19 cellular contexts compared by ENCODE assay signal in the genomic region with DNA sequence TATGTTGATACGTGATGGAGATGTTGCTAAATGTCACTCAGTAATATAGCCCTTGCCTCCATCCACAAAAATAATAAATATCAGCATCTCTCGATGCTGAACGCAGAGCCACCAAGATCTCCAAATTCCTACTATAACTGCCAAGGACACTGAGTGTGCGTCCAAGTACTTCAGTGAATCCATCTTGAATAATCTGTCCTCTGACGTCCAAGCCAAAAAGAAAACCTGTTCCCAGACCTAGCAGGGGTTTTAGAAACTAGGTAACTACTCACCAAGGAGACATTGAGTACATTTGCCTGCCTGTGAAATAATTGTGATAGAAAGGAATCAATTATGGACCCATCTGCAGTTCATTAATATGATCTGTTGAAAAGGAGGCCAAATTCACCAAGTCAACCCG.
DNase-seq lines count a peak whose midpoint lies in the region; FAIRE-seq and TF ChIP-seq lines count a peak whose summit lies in the region.
"Had no signal": no experiment of that assay in that cellular context is flagged by ENCODE, and none has a peak within 500 bp of the region (broad histone marks: within the 10 kb centered on the region; RNA-seq: fewer than 3 reads in every experiment).

No MANE protein-coding gene starts in this region.

- H3K4me3 ChIP-seq in suprapubic skin (no peak overlapping the region), hepatocyte (no peak overlapping the region)
- H3K4me3 ChIP-seq: MG63 had no signal

- H3K79me2 ChIP-seq in hepatocyte, result no peaks in the 10 kb centered on the region

- no peaks in the 10 kb centered on the region for H3K9me3 Mint-ChIP-seq in activated CD4-positive, alpha-beta memory T cell treated with anti-CD3 and anti-CD28 coated beads for 36 hours
- H3K9me3 Mint-ChIP-seq in activated CD4-positive, alpha-beta memory T cell treated with anti-CD3 and anti-CD28 coated beads, Interleukin-2, amount 10 ng/mL, durations not matched to agents 7 days and 5 days, result no peaks in the 10 kb centered on the region

- H2AFZ ChIP-seq in hepatocyte, result no peak overlapping the region

- TF ChIP-seq EP300 in suprapubic skin (IDR thresholded peaks at IDR 0.05), result no peak

- H3K27me3 Mint-ChIP-seq in activated CD4-positive, alpha-beta memory T cell treated with anti-CD3 and anti-CD28 coated beads for 36 hours, result no peaks in the 10 kb centered on the region
- H3K27me3 Mint-ChIP-seq in activated CD4-positive, alpha-beta memory T cell treated with anti-CD3 and anti-CD28 coated beads, Interleukin-2, amount 10 ng/mL, durations not matched to agents 7 days and 5 days, result peaks cover 1% of the 10 kb centered on the region

- TF ChIP-seq CTCF in suprapubic skin (IDR thresholded peaks at IDR 0.05), result no peak
- no peak for TF ChIP-seq CTCF in hepatocyte (IDR thresholded peaks at IDR 0.05; ENCODE audit: poor library complexity)

- peaks cover 31% of the 10 kb centered on the region for H3K4me1 Mint-ChIP-seq in activated CD4-positive, alpha-beta memory T cell treated with anti-CD3 and anti-CD28 coated beads for 36 hours (ENCODE audit: low read depth)
- peaks cover 28% of the 10 kb centered on the region for H3K4me1 Mint-ChIP-seq in activated CD4-positive, alpha-beta memory T cell treated with anti-CD3 and anti-CD28 coated beads, Interleukin-2, amount 10 ng/mL, durations not matched to agents 7 days and 5 days

- no peak for TF ChIP-seq POLR2A in suprapubic skin (IDR thresholded peaks at IDR 0.05)

- POLR2A ChIA-PET in activated CD4-positive, alpha-beta memory T cell treated with anti-CD3 and anti-CD28 coated beads for 36 hours (lab: Charles Lee), result no interaction called here
- POLR2A ChIA-PET in activated CD4-positive, alpha-beta memory T cell treated with anti-CD3 and anti-CD28 coated beads, Interleukin-2, amount 10 ng/mL, durations not matched to agents 7 days and 5 days (lab: Charles Lee), result no interaction called here

- no peaks in the 10 kb centered on the region for H3K27me3 ChIP-seq in suprapubic skin
- H3K27me3 ChIP-seq in hepatocyte, result no peaks in the 10 kb centered on the region
- H3K27me3 ChIP-seq: MG63 had no signal

- no peaks in the 10 kb centered on the region for H4K20me1 ChIP-seq in hepatocyte (ENCODE audit: insufficient read depth, poor library complexity, severe bottlenecking)

- no peaks in the 10 kb centered on the region for H3K36me3 Mint-ChIP-seq in activated CD4-positive, alpha-beta memory T cell treated with anti-CD3 and anti-CD28 coated beads for 36 hours
- H3K36me3 Mint-ChIP-seq in activated CD4-positive, alpha-beta memory T cell treated with anti-CD3 and anti-CD28 coated beads, Interleukin-2, amount 10 ng/mL, durations not matched to agents 7 days and 5 days (ENCODE audit: low read depth), result no peaks in the 10 kb centered on the region

- no peaks in the 10 kb centered on the region for H3K9me2 ChIP-seq in hepatocyte (replicated peaks; ENCODE audit: insufficient read depth)

- H3K27ac ChIP-seq in caudate nucleus (ENCODE audit: low read depth, low read length), result peak overlapping the region; percentile 88
- peak overlapping the region; percentile 34 for H3K27ac ChIP-seq in suprapubic skin
- H3K27ac ChIP-seq in hepatocyte, result no peak overlapping the region
- H3K27ac ChIP-seq: 22Rv1, C4-2B had no signal

- intact Hi-C loops in activated CD4-positive, alpha-beta memory T cell treated with anti-CD3 and anti-CD28 coated beads for 36 hours (cut with micrococcal nuclease), result no loop called here

- H3K36me3 ChIP-seq in suprapubic skin, result no peaks in the 10 kb centered on the region
- H3K36me3 ChIP-seq in hepatocyte (replicated peaks; ENCODE audit: insufficient read depth, low read depth), result no peaks in the 10 kb centered on the region
- H3K36me3 ChIP-seq: MG63 had no signal

- no peak for FAIRE-seq in frontal cortex (lab: Jason Lieb, UNC)

- peaks cover 5% of the 10 kb centered on the region for H3K4me1 ChIP-seq in suprapubic skin
- H3K4me1 ChIP-seq in hepatocyte (ENCODE audit: insufficient read depth), result no peaks in the 10 kb centered on the region

- no peaks in the 10 kb centered on the region for H3K9me3 ChIP-seq in suprapubic skin
- no peaks in the 10 kb centered on the region for H3K9me3 ChIP-seq in hepatocyte (ENCODE audit: low read depth)

- no peak for DNase-seq in activated CD4-positive, alpha-beta memory T cell treated with anti-CD3 and anti-CD28 coated beads for 36 hours
- no peak for DNase-seq in activated CD4-positive, alpha-beta memory T cell treated with anti-CD3 and anti-CD28 coated beads, Interleukin-2, amount 10 ng/mL, durations not matched to agents 7 days and 5 days
- DNase-seq in caudate nucleus (lab: John Stamatoyannopoulos, UW), result peak in 1 of 61 donors; percentile 38
- DNase-seq in fibroblast of peridontal ligament (ENCODE audit: extremely low read depth), result peak; percentile 17
- no peak for DNase-seq in suprapubic skin (ENCODE audit: low spot score in 2 of 2)
- DNase-seq in frontal cortex (ENCODE audit: low spot score in 2 of 2), result no peak
- no peak for DNase-seq in hepatocyte (ENCODE audit: low spot score)
- DNase-seq in AG08396 (ENCODE audit: low spot score), result no peak
- DNase-seq: IMR-90, Karpas-422, MG63, NCI-H1092, NCI-H146, NCI-H526 treated with DMSO at 0.1 percent for 48 hours, OCI-M1, RPMI8226, SIG-M5 had no signal

- H3K4me2 ChIP-seq in hepatocyte, result no peak overlapping the region

- CTCF ChIA-PET in activated CD4-positive, alpha-beta memory T cell treated with anti-CD3 and anti-CD28 coated beads for 36 hours (lab: Charles Lee), result no interaction called here
- CTCF ChIA-PET in activated CD4-positive, alpha-beta memory T cell treated with anti-CD3 and anti-CD28 coated beads, Interleukin-2, amount 10 ng/mL, durations not matched to agents 7 days and 5 days (lab: Charles Lee), result no interaction called here

- no peak overlapping the region for H3K4me3 Mint-ChIP-seq in activated CD4-positive, alpha-beta memory T cell treated with anti-CD3 and anti-CD28 coated beads for 36 hours
- H3K4me3 Mint-ChIP-seq in activated CD4-positive, alpha-beta memory T cell treated with anti-CD3 and anti-CD28 coated beads, Interleukin-2, amount 10 ng/mL, durations not matched to agents 7 days and 5 days, result no peak overlapping the region

- 79% methylated on average over 6 of the region's 6 CpGs for WGBS in suprapubic skin
- 85% methylated on average over 6 of the region's 6 CpGs for WGBS in hepatocyte (ENCODE audit: low lambda C conversion rate, missing lambda C conversion rate)

- peak overlapping the region; percentile 11 for H3K27ac Mint-ChIP-seq in activated CD4-positive, alpha-beta memory T cell treated with anti-CD3 and anti-CD28 coated beads for 36 hours
- H3K27ac Mint-ChIP-seq in activated CD4-positive, alpha-beta memory T cell treated with anti-CD3 and anti-CD28 coated beads, Interleukin-2, amount 10 ng/mL, durations not matched to agents 7 days and 5 days, result no peak overlapping the region
